ENCODE assay signal across 1 cellular context in the genomic region with DNA sequence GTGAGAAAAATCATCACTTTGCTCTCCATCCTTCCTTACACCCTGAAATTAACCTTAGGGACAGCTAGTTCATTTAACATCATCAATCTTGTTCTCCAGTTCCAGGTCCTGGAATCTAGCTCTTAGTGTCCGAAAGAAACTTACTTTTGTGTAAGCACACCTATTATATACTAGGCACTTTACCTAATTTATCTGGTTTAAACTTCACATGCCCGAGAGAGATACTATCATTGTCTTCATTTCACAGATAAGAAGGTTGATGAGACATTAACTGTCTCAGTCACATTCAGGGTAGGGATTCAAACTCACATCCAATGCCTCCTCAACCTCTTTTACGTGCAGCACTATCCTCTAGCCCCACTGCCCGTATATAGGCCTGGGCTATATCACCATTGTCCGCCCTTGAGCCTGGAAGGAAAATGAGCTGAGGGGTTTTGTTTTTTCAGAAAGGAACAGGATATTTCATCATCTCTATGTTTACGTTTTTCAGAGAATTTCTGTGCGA.
TF ChIP-seq lines count a peak whose summit lies in the region.

No MANE protein-coding gene starts in this region.

TF ChIP-seq in GM23338, 12 proteins besides CTCF, POLR2A, EP300 and RAD21 (continued from another document):
- TF ChIP-seq, protein P1, sequence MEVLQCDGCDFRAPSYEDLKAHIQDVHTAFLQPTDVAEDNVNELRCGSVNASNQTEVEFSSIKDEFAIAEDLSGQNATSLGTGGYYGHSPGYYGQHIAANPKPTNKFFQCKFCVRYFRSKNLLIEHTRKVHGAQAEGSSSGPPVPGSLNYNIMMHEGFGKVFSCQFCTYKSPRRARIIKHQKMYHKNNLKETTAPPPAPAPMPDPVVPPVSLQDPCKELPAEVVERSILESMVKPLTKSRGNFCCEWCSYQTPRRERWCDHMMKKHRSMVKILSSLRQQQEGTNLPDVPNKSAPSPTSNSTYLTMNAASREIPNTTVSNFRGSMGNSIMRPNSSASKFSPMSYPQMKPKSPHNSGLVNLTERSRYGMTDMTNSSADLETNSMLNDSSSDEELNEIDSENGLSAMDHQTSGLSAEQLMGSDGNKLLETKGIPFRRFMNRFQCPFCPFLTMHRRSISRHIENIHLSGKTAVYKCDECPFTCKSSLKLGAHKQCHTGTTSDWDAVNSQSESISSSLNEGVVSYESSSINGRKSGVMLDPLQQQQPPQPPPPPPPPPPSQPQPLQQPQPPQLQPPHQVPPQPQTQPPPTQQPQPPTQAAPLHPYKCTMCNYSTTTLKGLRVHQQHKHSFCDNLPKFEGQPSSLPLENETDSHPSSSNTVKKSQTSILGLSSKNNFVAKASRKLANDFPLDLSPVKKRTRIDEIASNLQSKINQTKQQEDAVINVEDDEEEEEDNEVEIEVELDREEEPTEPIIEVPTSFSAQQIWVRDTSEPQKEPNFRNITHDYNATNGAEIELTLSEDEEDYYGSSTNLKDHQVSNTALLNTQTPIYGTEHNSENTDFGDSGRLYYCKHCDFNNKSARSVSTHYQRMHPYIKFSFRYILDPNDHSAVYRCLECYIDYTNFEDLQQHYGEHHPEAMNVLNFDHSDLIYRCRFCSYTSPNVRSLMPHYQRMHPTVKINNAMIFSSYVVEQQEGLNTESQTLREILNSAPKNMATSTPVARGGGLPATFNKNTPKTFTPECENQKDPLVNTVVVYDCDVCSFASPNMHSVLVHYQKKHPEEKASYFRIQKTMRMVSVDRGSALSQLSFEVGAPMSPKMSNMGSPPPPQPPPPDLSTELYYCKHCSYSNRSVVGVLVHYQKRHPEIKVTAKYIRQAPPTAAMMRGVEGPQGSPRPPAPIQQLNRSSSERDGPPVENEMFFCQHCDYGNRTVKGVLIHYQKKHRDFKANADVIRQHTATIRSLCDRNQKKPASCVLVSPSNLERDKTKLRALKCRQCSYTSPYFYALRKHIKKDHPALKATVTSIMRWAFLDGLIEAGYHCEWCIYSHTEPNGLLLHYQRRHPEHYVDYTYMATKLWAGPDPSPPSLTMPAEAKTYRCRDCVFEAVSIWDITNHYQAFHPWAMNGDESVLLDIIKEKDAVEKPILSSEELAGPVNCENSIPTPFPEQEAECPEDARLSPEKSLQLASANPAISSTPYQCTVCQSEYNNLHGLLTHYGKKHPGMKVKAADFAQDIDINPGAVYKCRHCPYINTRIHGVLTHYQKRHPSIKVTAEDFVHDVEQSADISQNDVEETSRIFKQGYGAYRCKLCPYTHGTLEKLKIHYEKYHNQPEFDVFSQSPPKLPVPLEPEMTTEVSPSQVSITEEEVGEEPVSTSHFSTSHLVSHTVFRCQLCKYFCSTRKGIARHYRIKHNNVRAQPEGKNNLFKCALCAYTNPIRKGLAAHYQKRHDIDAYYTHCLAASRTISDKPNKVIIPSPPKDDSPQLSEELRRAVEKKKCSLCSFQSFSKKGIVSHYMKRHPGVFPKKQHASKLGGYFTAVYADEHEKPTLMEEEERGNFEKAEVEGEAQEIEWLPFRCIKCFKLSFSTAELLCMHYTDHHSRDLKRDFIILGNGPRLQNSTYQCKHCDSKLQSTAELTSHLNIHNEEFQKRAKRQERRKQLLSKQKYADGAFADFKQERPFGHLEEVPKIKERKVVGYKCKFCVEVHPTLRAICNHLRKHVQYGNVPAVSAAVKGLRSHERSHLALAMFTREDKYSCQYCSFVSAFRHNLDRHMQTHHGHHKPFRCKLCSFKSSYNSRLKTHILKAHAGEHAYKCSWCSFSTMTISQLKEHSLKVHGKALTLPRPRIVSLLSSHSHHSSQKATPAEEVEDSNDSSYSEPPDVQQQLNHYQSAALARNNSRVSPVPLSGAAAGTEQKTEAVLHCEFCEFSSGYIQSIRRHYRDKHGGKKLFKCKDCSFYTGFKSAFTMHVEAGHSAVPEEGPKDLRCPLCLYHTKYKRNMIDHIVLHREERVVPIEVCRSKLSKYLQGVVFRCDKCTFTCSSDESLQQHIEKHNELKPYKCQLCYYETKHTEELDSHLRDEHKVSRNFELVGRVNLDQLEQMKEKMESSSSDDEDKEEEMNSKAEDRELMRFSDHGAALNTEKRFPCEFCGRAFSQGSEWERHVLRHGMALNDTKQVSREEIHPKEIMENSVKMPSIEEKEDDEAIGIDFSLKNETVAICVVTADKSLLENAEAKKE (CRISPR knock-in tag; IDR thresholded peaks at IDR 0.05) = no peak
- no peak for TF ChIP-seq POLR2AphosphoS5 (IDR thresholded peaks at IDR 0.05; ENCODE audit: low read depth)
- no peak for TF ChIP-seq JUNB (IDR thresholded peaks at IDR 0.05; ENCODE audit: unreplicated experiment)
- no peak for TF ChIP-seq EZH2phosphoT487 (IDR thresholded peaks at IDR 0.05; ENCODE audit: unreplicated experiment)
- TF ChIP-seq, protein P2, sequence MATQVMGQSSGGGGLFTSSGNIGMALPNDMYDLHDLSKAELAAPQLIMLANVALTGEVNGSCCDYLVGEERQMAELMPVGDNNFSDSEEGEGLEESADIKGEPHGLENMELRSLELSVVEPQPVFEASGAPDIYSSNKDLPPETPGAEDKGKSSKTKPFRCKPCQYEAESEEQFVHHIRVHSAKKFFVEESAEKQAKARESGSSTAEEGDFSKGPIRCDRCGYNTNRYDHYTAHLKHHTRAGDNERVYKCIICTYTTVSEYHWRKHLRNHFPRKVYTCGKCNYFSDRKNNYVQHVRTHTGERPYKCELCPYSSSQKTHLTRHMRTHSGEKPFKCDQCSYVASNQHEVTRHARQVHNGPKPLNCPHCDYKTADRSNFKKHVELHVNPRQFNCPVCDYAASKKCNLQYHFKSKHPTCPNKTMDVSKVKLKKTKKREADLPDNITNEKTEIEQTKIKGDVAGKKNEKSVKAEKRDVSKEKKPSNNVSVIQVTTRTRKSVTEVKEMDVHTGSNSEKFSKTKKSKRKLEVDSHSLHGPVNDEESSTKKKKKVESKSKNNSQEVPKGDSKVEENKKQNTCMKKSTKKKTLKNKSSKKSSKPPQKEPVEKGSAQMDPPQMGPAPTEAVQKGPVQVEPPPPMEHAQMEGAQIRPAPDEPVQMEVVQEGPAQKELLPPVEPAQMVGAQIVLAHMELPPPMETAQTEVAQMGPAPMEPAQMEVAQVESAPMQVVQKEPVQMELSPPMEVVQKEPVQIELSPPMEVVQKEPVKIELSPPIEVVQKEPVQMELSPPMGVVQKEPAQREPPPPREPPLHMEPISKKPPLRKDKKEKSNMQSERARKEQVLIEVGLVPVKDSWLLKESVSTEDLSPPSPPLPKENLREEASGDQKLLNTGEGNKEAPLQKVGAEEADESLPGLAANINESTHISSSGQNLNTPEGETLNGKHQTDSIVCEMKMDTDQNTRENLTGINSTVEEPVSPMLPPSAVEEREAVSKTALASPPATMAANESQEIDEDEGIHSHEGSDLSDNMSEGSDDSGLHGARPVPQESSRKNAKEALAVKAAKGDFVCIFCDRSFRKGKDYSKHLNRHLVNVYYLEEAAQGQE (IDR thresholded peaks at IDR 0.05; ENCODE audit: unreplicated experiment) = no peak
